9 cellular contexts compared by ENCODE assay signal in genomic region chr19:31138077-31138476, GRCh38.
"Had no signal": no experiment of that assay in that cellular context is flagged by ENCODE, and none has a peak within 500 bp of the region (broad histone marks: within the 10 kb centered on the region; RNA-seq: fewer than 3 reads in every experiment).

No MANE protein-coding gene starts in this region.

- H3K36me3 ChIP-seq: HAP-1 had no signal

- H3K4me1 ChIP-seq: HAP-1 had no signal

- H3K9ac ChIP-seq: GM23248 had no signal

- DNase-seq: GM23248, GOT3, H7, KG1 had no signal

- ATAC-seq: HCT116, HepG2, K562 had no signal

- H3K9me3 ChIP-seq: HAP-1 had no signal

- H3K27ac ChIP-seq: GM23248, HL-60 had no signal

- H3K4me3 ChIP-seq: GM23248, HAP-1, K562 had no signal

- H2AFZ ChIP-seq: GM23248 had no signal
